In genomic region chr13:29160862-29161261, GRCh38 we compare ENCODE assay signal across 18 cellular contexts.
"Had no signal": no experiment of that assay in that cellular context is flagged by ENCODE, and none has a peak within 500 bp of the region (broad histone marks: within the 10 kb centered on the region; RNA-seq: fewer than 3 reads in every experiment).

No MANE protein-coding gene starts in this region.

- DNase-seq: effector CD4-positive, alpha-beta T cell; endodermal cell; erythroblast; foreskin keratinocyte; heart left ventricle; hippocampal formation; left colon; left ventricle myocardium superior; mesenchymal stem cell; midbrain; occipital lobe; pancreas; right cardiac atrium; small intestine; stimulated activated CD4-positive, alpha-beta T cell treated with anti-CD3 and anti-CD28 coated beads, Interleukin-12 subunit alpha, Interleukin-12 subunit beta, amount 100 ng/mL, for 4 hours; stimulated activated naive CD4-positive, alpha-beta T cell; thyroid gland had no signal

- ATAC-seq: foreskin keratinocyte; heart left ventricle; left colon; left ventricle myocardium superior; natural killer cell treated with Interleukin-12 subunit alpha and Interleukin-12 subunit beta and Interleukin-15 and Interleukin-18, amount 100 ng/mL, for 72 hours; pancreas; right cardiac atrium had no signal
